8 cellular contexts compared by ENCODE assay signal in the genomic region with DNA sequence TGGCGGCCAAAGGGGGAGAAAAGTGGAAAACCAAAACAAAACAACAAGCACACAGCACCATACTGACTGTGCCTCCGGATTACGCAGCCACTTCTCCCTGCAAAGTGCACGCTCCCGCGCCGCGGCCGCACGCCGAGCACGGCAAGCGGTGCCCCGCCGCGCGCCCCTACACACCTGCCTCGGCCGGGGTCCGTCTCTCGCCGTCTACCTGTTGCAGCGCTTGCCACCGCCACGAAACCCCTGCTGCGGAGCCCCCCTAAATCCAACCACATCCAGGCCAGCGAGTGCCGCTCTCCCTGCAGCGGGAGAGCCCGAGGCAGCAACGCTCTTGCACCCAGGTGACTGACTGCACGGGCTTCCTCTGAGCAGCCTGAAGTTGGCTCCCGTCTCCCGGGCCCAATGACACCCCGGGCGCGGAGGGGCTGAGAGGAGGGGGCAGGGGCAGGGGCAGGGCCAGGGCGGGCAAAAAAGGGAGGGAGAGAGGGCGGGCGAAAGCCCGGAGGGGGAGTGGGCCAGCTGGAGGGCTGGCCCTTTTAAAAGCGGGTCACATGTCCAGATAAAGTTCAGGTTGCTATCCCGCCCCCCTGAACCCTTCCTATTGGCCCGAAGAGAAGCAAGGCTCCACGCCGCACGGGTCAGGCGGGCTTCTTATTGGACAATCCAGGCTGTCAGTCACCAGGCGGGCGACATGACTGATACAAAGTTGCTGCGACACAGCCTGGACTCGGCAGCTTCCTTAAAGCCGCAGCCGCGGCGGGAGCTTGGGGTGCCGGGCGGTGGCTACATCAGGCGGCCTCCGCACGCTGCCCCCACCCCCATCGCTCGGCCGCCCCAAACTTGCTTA. TPM values are rescaled to one million over a fixed set of nuclear protein-coding genes. Genes with fewer than 3 reads are reported as not detected.
DNase-seq lines count a peak whose midpoint lies in the region; ATAC-seq lines count a peak whose summit lies in the region.

A gene (minus strand): TSS at position 429 of the 844 bp plus-strand sequence.

- H3K4ac ChIP-seq in mesendoderm (ENCODE audit: low read depth, low read length) = no peak within 1 kb of the TSS

- no peak within 1 kb of the TSS for H4K8ac ChIP-seq in mesendoderm (ENCODE audit: low read depth, low read length)

- H3K79me2 ChIP-seq in mesendoderm (ENCODE audit: control insufficient read depth, insufficient read depth, low read length) = no peaks in the 10 kb centered on the region

- no peak within 1 kb of the TSS for H3K23ac ChIP-seq in mesendoderm (ENCODE audit: low read length)

- H3K56ac ChIP-seq in mesendoderm (ENCODE audit: low read length) = peak within 1 kb of the TSS; percentile 82

- no CpG with 5 or more reads among the region's 64 CpGs for WGBS in mesendoderm (ENCODE audit: extremely low coverage, insufficient coverage, low lambda C conversion rate)

- no peak within 1 kb of the TSS for H2BK15ac ChIP-seq in mesendoderm (replicated peaks; ENCODE audit: low read depth)

- H2BK120ac ChIP-seq in mesendoderm (ENCODE audit: low read depth, low read length) = no peak within 1 kb of the TSS

- no peak within 1 kb of the TSS for H2AK5ac ChIP-seq in mesendoderm (ENCODE audit: low read length)

- peak within 1 kb of the TSS; percentile 63 for H3K4me3 ChIP-seq in NT2/D1 (ENCODE audit: insufficient read length, low read depth)
- H3K4me3 ChIP-seq in mesendoderm (ENCODE audit: low read length) = peak within 1 kb of the TSS; percentile 77

- in situ Hi-C loops in endometrial microvascular endothelial cells (cut with HindIII; ENCODE audit: inconsistent ontology term, low pct_unique_long_range_greater_than_20kb, low sequenced_read_pairs) = no loop called here

- H3K4me2 ChIP-seq in mesendoderm (ENCODE audit: low read length) = peak within 1 kb of the TSS; percentile 99

- H3K27ac ChIP-seq in mesendoderm (ENCODE audit: low read depth, low read length) = no peak within 1 kb of the TSS

- no peak within 1 kb of the TSS for H2BK5ac ChIP-seq in mesendoderm (ENCODE audit: low read length)

- ATAC-seq in GM21360 (IDR thresholded peaks at IDR 0.05; ENCODE audit: unreplicated experiment) = peak; percentile 98

- H3K9ac ChIP-seq in NT2/D1 (ENCODE audit: insufficient read length, low read depth) (peak within 1 kb of the TSS; percentile 77), mesendoderm (ENCODE audit: low read length) (peak within 1 kb of the TSS; percentile 70)

- H3K36me3 ChIP-seq in NT2/D1 (ENCODE audit: insufficient read depth, insufficient read length, low read length) (no peaks in the 10 kb centered on the region), mesendoderm (ENCODE audit: control insufficient read depth, insufficient read depth, low read length) (no peaks in the 10 kb centered on the region)

- H3K9me3 ChIP-seq in NT2/D1 (ENCODE audit: insufficient read depth, low read length) = no peaks in the 10 kb centered on the region

- H3K18ac ChIP-seq in mesendoderm (ENCODE audit: low read length) = no peak within 1 kb of the TSS

- H3K79me1 ChIP-seq in mesendoderm (ENCODE audit: low read length) = no peaks in the 10 kb centered on the region

- H3K4me1 ChIP-seq in NT2/D1 (ENCODE audit: insufficient read depth, insufficient read length) = no peaks in the 10 kb centered on the region
- no peaks in the 10 kb centered on the region for H3K4me1 ChIP-seq in mesendoderm (ENCODE audit: control insufficient read depth, low read depth, low read length)

- peak; percentile 96 for DNase-seq in COR-L47 (lab: John Stamatoyannopoulos, UW)
- peak; percentile 94 for DNase-seq in HT-29 (ENCODE audit: low spot score)
- DNase-seq in NT2/D1 (ENCODE audit: low read depth, low spot score) = peak; percentile 93
- peak; percentile 96 for DNase-seq in activated CD8-positive, alpha-beta memory T cell treated with anti-CD3 and anti-CD28 coated beads, Interleukin-2, amount 50 U/mL, for 4 hours
- peak; percentile 99 for DNase-seq in mesendoderm
- DNase-seq in stimulated activated CD8-positive, alpha-beta memory T cell treated with anti-CD3 and anti-CD28 coated beads, Interleukin-12 subunit alpha, Interleukin-12 subunit beta, amount 100 ng/mL, for 4 hours (ENCODE audit: low read depth) = peak; percentile 90

- H4K5ac ChIP-seq in mesendoderm (ENCODE audit: low read length) = no peak within 1 kb of the TSS

- H3K27me3 ChIP-seq in NT2/D1 (ENCODE audit: insufficient read depth, insufficient read length) = peaks cover 62% of the 10 kb centered on the region
- peaks cover 10% of the 10 kb centered on the region for H3K27me3 ChIP-seq in mesendoderm (ENCODE audit: insufficient read depth, low read length, poor library complexity)

RNA-seq across cellular contexts. Expression of the gene that starts here (rescaled TPM):
- total RNA-seq in HT-29 (2014; rRNA removed; shearing (Covaris generic)) = 1.4 and 2.5 TPM in 2 replicates
- total RNA-seq in endometrial microvascular endothelial cells (ENCODE audit: inconsistent ontology term) = 21.8 TPM
- polyA plus RNA-seq in mesendoderm (2013, experiment 1 of 2) = 0.44 TPM
- polyA plus RNA-seq in mesendoderm (2013, experiment 2 of 2) = 0.80 TPM
